ENCODE assay signal across 1 cellular context in genomic region chr19:32969549-32969948, GRCh38.
TF ChIP-seq lines count a peak whose summit lies in the region.

No MANE protein-coding gene starts in this region.

TF ChIP-seq in K562, 482 proteins besides CTCF, POLR2A, EP300 and RAD21:
- TF ChIP-seq RBFOX2 (IDR thresholded peaks at IDR 0.05; ENCODE audit: low read depth, low read length): peak; percentile 40
- no peak for TF ChIP-seq SIX5 (IDR thresholded peaks at IDR 0.05; ENCODE audit: borderline replicate concordance in 1 of 2, insufficient read depth in 1 of 2, low read depth in 1 of 2, low read length in 2 of 2)
